28 cellular contexts compared by ENCODE assay signal in genomic region chr10:71698737-71699136, GRCh38. TPM values are rescaled to one million over a fixed set of nuclear protein-coding genes. Genes with fewer than 3 reads are reported as not detected.
A peak's percentile ranks its signal among the peaks of the same experiment; 100 is the strongest.
DNase-seq lines count a peak whose midpoint lies in the region; ATAC-seq and TF ChIP-seq lines count a peak whose summit lies in the region.
"Had no signal": no experiment of that assay in that cellular context is flagged by ENCODE, and none has a peak within 500 bp of the region (broad histone marks: within the 10 kb centered on the region; RNA-seq: fewer than 3 reads in every experiment).

No MANE protein-coding gene starts in this region.

- H3K4me1 ChIP-seq in CD4-positive, alpha-beta memory T cell (ENCODE audit: insufficient read depth, low read length): peaks cover 51% of the 10 kb centered on the region

- H3K4me3 ChIP-seq in CD4-positive, alpha-beta memory T cell (ENCODE audit: low read length in 2 of 2): no peak overlapping the region
- H3K4me3 ChIP-seq: SJSA1 had no signal

- DNase-seq in activated CD4-positive, CD25-positive, alpha-beta regulatory T cell treated with anti-CD3 and anti-CD28 coated beads, Interleukin-2, amount 50 U/mL, for 72 hours: no peak
- DNase-seq in CD4-positive, alpha-beta memory T cell: peak in 1 of 5 donors; percentile 2
- no peak for DNase-seq in natural killer cell
- no peak for DNase-seq in head of caudate nucleus
- DNase-seq: aorta; effector CD4-positive, alpha-beta T cell; H7; Kasumi-1; left colon; mammary epithelial cell; NCI-H1417; NCI-H2081; NCI-H2227 treated with DMSO at 0.1 percent for 48 hours; NCI-H526; nephron progenitor cell; OCI-M1 had no signal

- no peak for TF ChIP-seq CTCF in natural killer cell (IDR thresholded peaks at IDR 0.05)

- H3K4me1 Mint-ChIP-seq in CD4-positive, alpha-beta memory T cell: peaks cover 23 to 56% (median 33%) of the 10 kb centered on the region in 4 donors
- peaks cover 51% of the 10 kb centered on the region for H3K4me1 Mint-ChIP-seq in activated naive CD8-positive, alpha-beta T cell (ENCODE audit: low read depth)
- peaks cover 44 to 67% of the 10 kb centered on the region in 2 donors for H3K4me1 Mint-ChIP-seq in natural killer cell

- no peak overlapping the region for H3K27ac ChIP-seq in CD4-positive, alpha-beta memory T cell (ENCODE audit: low read depth, low read length)
- H3K27ac ChIP-seq: RWPE1, SJSA1 had no signal

- no peaks in the 10 kb centered on the region for H3K36me3 Mint-ChIP-seq in CD4-positive, alpha-beta memory T cell
- H3K36me3 Mint-ChIP-seq in activated naive CD8-positive, alpha-beta T cell: no peaks in the 10 kb centered on the region
- H3K36me3 Mint-ChIP-seq in natural killer cell: no peaks in the 10 kb centered on the region
- H3K36me3 Mint-ChIP-seq: CD4-positive, CD25-positive, alpha-beta regulatory T cell had no signal

- no peaks in the 10 kb centered on the region for H3K27me3 Mint-ChIP-seq in CD4-positive, alpha-beta memory T cell
- H3K27me3 Mint-ChIP-seq in activated naive CD8-positive, alpha-beta T cell: no peaks in the 10 kb centered on the region
- peaks cover 0 to 2% of the 10 kb centered on the region in 2 donors for H3K27me3 Mint-ChIP-seq in natural killer cell (ENCODE audit: low read depth in 2 of 2)

- H3K27me3 ChIP-seq in CD4-positive, alpha-beta memory T cell (ENCODE audit: insufficient read depth, low read length): no peaks in the 10 kb centered on the region
- H3K27me3 ChIP-seq: SJSA1 had no signal

- peak overlapping the region in 5 of 8 donors; percentile 13 to 33 (median 28) for H3K4me3 Mint-ChIP-seq in CD4-positive, alpha-beta memory T cell
- H3K4me3 Mint-ChIP-seq in activated naive CD8-positive, alpha-beta T cell: no peak overlapping the region
- peak overlapping the region; percentile 66 for H3K4me3 Mint-ChIP-seq in natural killer cell
- H3K4me3 Mint-ChIP-seq: nephron progenitor cell had no signal

- no peaks in the 10 kb centered on the region for H3K9me3 ChIP-seq in CD4-positive, alpha-beta memory T cell (ENCODE audit: control insufficient read depth in 1 of 2, low read length in 2 of 2)
- H3K9me3 ChIP-seq: SJSA1 had no signal

- POLR2A ChIA-PET in CD4-positive, alpha-beta memory T cell (lab: Charles Lee; ENCODE audit: partially characterized antibody): interaction anchor here (0.6 to 8.3 kb wide), 6 partner anchors 9 to 321 kb away, joined by 3 to 83 read pairs (median 3); partner anchors contain the start of gene VSIR

- no peaks in the 10 kb centered on the region for H3K36me3 ChIP-seq in CD4-positive, alpha-beta memory T cell (ENCODE audit: insufficient read depth, low read length)
- H3K36me3 ChIP-seq: SJSA1 had no signal

- peak; percentile 7 to 21 for ATAC-seq in activated CD4-positive, CD25-positive, alpha-beta regulatory T cell treated with anti-CD3 and anti-CD28 coated beads, Interleukin-2, amount 50 U/mL, for 24 hours
- ATAC-seq in natural killer cell: peak in 2 of 3 donors; percentile 2 to 10
- ATAC-seq in HG03280 (IDR thresholded peaks at IDR 0.05; ENCODE audit: unreplicated experiment): no peak
- no peak for ATAC-seq in GM18870 (IDR thresholded peaks at IDR 0.05; ENCODE audit: unreplicated experiment)
- ATAC-seq: left colon had no signal

- no peaks in the 10 kb centered on the region for H3K9me3 Mint-ChIP-seq in CD4-positive, alpha-beta memory T cell
- H3K9me3 Mint-ChIP-seq in activated naive CD8-positive, alpha-beta T cell (ENCODE audit: low read depth): no peaks in the 10 kb centered on the region
- H3K9me3 Mint-ChIP-seq in natural killer cell: no peaks in the 10 kb centered on the region
- H3K9me3 Mint-ChIP-seq: activated T-cell treated with anti-CD3 and anti-CD28 coated beads, Interleukin-2, amount 50 U/mL, for 72 hours; CD4-positive, CD25-positive, alpha-beta regulatory T cell; nephron progenitor cell had no signal

- CTCF ChIA-PET in CD4-positive, alpha-beta memory T cell (lab: Charles Lee; ENCODE audit: partially characterized antibody): interaction anchor here (0.8 to 21.0 kb wide), 16 partner anchors 9 to 314 kb away, joined by 3 to 379 read pairs (median 12); partner anchors contain the start of gene VSIR

- intact Hi-C loops in CD4-positive, alpha-beta memory T cell (cut with micrococcal nuclease): loop anchor here (5.0 kb wide), 1 partner anchor 114 kb away; no protein-coding TSS in a partner anchor
- intact Hi-C loops in natural killer cell (cut with micrococcal nuclease) (loop anchor here (5.0 kb wide), 1 partner anchor 44 kb away; no protein-coding TSS in a partner anchor), head of caudate nucleus (cut with DNase I) (no loop called here)

- H3K27ac Mint-ChIP-seq in CD4-positive, alpha-beta memory T cell: peak overlapping the region in 5 of 7 donors; percentile 20 to 61 (median 50)
- peak overlapping the region; percentile 24 for H3K27ac Mint-ChIP-seq in activated naive CD8-positive, alpha-beta T cell
- peak overlapping the region; percentile 76 to 82 for H3K27ac Mint-ChIP-seq in natural killer cell
- H3K27ac Mint-ChIP-seq: activated T-cell treated with anti-CD3 and anti-CD28 coated beads, Interleukin-2, amount 50 U/mL, for 72 hours; nephron progenitor cell had no signal

RNA-seq across cellular contexts. Expression of gene C10orf105, which starts 20.8 kb away (rescaled TPM):
- total RNA-seq in CD4-positive, alpha-beta memory T cell: under 1 TPM; 0.11 to 0.12 TPM
- under 1 TPM; 0.07 TPM for polyA plus RNA-seq in CD4-positive, alpha-beta memory T cell
- under 1 TPM; 0.14 to 0.52 (median 0.40) TPM for total RNA-seq in natural killer cell
- total RNA-seq: A172, bronchial epithelial cell, Daoy, osteocyte, SJSA1 had no signal
- polyA plus RNA-seq: aorta, mammary epithelial cell had no signal

Comparison
In these comparisons a context has a peak if more than half of its experiments do, and no peak if none do; other contexts are left out.
1. ATAC-seq: peak in activated CD4-positive, CD25-positive, alpha-beta regulatory T cell treated with anti-CD3 and anti-CD28 coated beads, Interleukin-2, amount 50 U/mL, for 24 hours (2 of 2) and natural killer cell (2 of 3); none in HG03280 (single experiment) and GM18870 (single experiment).
2. H3K27ac Mint-ChIP-seq: peak in every context shown above with its lines; median percentile 79 in natural killer cell; 50 in CD4-positive, alpha-beta memory T cell; 24 in activated naive CD8-positive, alpha-beta T cell.